In the genomic region with DNA sequence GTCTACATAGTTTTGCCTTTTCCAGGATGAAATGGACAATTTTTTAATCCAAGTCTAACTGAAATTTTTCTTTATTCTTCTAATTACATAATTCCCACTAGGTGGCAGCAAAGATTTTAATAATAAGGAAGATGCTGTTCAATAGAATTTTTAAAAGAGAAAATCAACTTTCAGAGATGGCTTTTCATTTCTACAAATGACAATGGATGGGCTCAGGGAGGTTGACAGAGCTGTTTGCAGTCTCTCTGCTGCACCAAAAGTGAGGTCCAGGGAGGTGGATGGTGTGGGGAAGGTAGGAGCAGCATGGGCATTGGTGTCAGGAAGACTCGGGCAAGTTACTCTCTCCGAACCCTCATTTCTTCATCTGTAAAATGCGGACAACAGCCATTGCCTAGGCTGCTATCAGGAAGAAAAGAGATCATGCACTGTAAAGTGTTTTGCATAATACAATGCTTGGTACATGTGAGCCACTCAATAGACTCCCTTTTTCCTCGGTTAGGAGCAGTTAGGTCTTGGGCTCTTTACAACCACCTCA, we compare ENCODE assay signal across 7 cellular contexts.
DNase-seq lines count a peak whose midpoint lies in the region; ATAC-seq and TF ChIP-seq lines count a peak whose summit lies in the region.

No MANE protein-coding gene starts in this region.

- peak; percentile 1; the same call in 1 of the 3 replicates for TF ChIP-seq CTCF in GM12872 (IDR thresholded peaks at IDR 0.05; ENCODE audit: insufficient read depth, low read depth, low read length)

- H3K79me1 ChIP-seq in mesenchymal stem cell (replicated peaks; ENCODE audit: low read length, poor library complexity, severe bottlenecking), result no peaks in the 10 kb centered on the region

- H3K4ac ChIP-seq in mesenchymal stem cell (ENCODE audit: low read depth in 1 of 2, low read length in 2 of 2), result no peak overlapping the region

- no peak overlapping the region for H2BK5ac ChIP-seq in mesenchymal stem cell (ENCODE audit: low read depth, low read length, poor library complexity, severe bottlenecking)

- no peak overlapping the region for H3K18ac ChIP-seq in mesenchymal stem cell (ENCODE audit: low read depth in 1 of 2, low read length in 2 of 2)

- H2BK120ac ChIP-seq in mesenchymal stem cell (ENCODE audit: low read depth, low read length), result no peak overlapping the region

- no peak overlapping the region for H4K8ac ChIP-seq in mesenchymal stem cell (ENCODE audit: low read length)

- peak overlapping the region; percentile 36 for H3K9ac ChIP-seq in mesenchymal stem cell (ENCODE audit: low read length)

- no peak overlapping the region for H2AK5ac ChIP-seq in mesenchymal stem cell (ENCODE audit: low read length, severe bottlenecking)

- H3K36me3 ChIP-seq in mesenchymal stem cell (ENCODE audit: control insufficient read depth in 1 of 2, insufficient read depth in 2 of 2, low read depth in 1 of 2, low read length in 2 of 2), result peaks cover 0 to 8% of the 10 kb centered on the region in 2 experiments

- no peak overlapping the region for H2AFZ ChIP-seq in mesenchymal stem cell (ENCODE audit: low read depth, low read length)

- H3K4me3 ChIP-seq in mesenchymal stem cell (ENCODE audit: insufficient read depth in 1 of 2, low read depth in 1 of 2, low read length in 2 of 2), result peak overlapping the region in 1 of 2 experiments; percentile 54

- DNase-seq in NCI-H2227 treated with DMSO at 0.1 percent for 48 hours (lab: John Stamatoyannopoulos, UW), result peak; percentile 42
- DNase-seq in cerebellar cortex (ENCODE audit: low spot score), result peak; percentile 69
- peak; percentile 49 for DNase-seq in mesenchymal stem cell
- no peak for DNase-seq in NK-92 (lab: John Stamatoyannopoulos, UW; ENCODE audit: unreplicated experiment)
- no peak for DNase-seq in activated T-cell treated with anti-CD3 and anti-CD28 coated beads, Interleukin-2, amount 50 U/mL, for 1 hour

- no peak overlapping the region for H3K14ac ChIP-seq in mesenchymal stem cell (ENCODE audit: low read length in 2 of 2)

- no peak overlapping the region for H2BK15ac ChIP-seq in mesenchymal stem cell (ENCODE audit: low read depth, poor library complexity, severe bottlenecking)

- H2BK12ac ChIP-seq in mesenchymal stem cell (ENCODE audit: low read length in 2 of 2), result no peak overlapping the region

- H3K27me3 ChIP-seq in mesenchymal stem cell (ENCODE audit: control insufficient read depth in 1 of 2, insufficient read depth in 1 of 2, low read length in 2 of 2), result no peaks in the 10 kb centered on the region

- no peak overlapping the region for H4K91ac ChIP-seq in mesenchymal stem cell (ENCODE audit: low read length)

- no peak overlapping the region for H3K27ac ChIP-seq in mesenchymal stem cell (ENCODE audit: low read length, poor library complexity, severe bottlenecking)

- no peak overlapping the region for H3K4me2 ChIP-seq in mesenchymal stem cell (ENCODE audit: low read length, poor library complexity, severe bottlenecking)

- H3K23ac ChIP-seq in mesenchymal stem cell (ENCODE audit: low read length in 2 of 2), result no peak overlapping the region

- no peaks in the 10 kb centered on the region for H3K4me1 ChIP-seq in mesenchymal stem cell (ENCODE audit: control insufficient read depth, insufficient read depth, low read depth, low read length)

- H3K9me3 ChIP-seq in mesenchymal stem cell (ENCODE audit: control insufficient read depth, low read length), result no peaks in the 10 kb centered on the region

- ATAC-seq in HG03095 (IDR thresholded peaks at IDR 0.05; ENCODE audit: unreplicated experiment), result no peak

- 98% methylated on average over 4 of the region's 4 CpGs for WGBS in mesenchymal stem cell

Comparison
In these comparisons a context has a peak if more than half of its experiments do, and no peak if none do; other contexts are left out.
1. DNase-seq: peak in NCI-H2227 treated with DMSO at 0.1 percent for 48 hours (single experiment), cerebellar cortex (single experiment) and mesenchymal stem cell (single experiment); none in NK-92 (single experiment) and activated T-cell treated with anti-CD3 and anti-CD28 coated beads, Interleukin-2, amount 50 U/mL, for 1 hour (single experiment).